In the genomic region with DNA sequence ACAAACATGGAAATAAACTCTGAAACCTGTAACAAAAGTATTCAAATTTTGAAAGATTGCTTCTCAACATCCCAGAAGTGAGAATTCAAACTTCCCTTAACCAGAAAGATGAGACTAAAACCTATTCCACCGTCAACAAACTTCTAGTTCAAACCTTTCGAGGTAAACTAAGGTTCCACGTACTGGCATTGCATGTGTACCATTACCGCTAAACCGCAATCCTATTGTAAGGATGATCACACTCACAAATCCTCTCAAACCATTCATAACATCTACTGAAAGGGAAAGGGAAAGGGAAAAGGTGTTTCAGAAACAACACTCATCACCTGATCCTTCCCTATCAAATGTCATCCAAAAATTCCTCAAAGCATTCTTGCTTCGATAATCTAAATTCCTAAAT, we compare ENCODE assay signal across 1 cellular context.
TF ChIP-seq lines count a peak whose summit lies in the region.

No MANE protein-coding gene starts in this region.

TF ChIP-seq in GM12878, 131 proteins besides CTCF, POLR2A, EP300 and RAD21 (continued from another document):
- TF ChIP-seq ZBTB33 (IDR thresholded peaks at IDR 0.05) = peak; percentile 86
- TF ChIP-seq BCL11A (IDR thresholded peaks at IDR 0.05; ENCODE audit: low read depth, low read length) = no peak
- TF ChIP-seq HDAC2 (IDR thresholded peaks at IDR 0.05) = no peak
TF ChIP-seq in GM12878: peak in this region for 2.
